10 cellular contexts compared by ENCODE assay signal in genomic region chr5:64207978-64208377, GRCh38. TPM values are rescaled to one million over a fixed set of nuclear protein-coding genes. Genes with fewer than 3 reads are reported as not detected.
DNase-seq lines count a peak whose midpoint lies in the region; ATAC-seq, FAIRE-seq and TF ChIP-seq lines count a peak whose summit lies in the region.
"Had no signal": no experiment of that assay in that cellular context is flagged by ENCODE, and none has a peak within 500 bp of the region (broad histone marks: within the 10 kb centered on the region; RNA-seq: fewer than 3 reads in every experiment).

No MANE protein-coding gene starts in this region.

- no peaks in the 10 kb centered on the region for H4K20me1 ChIP-seq in GM12878 (ENCODE audit: control insufficient read depth, insufficient read depth)

- H3K4me2 ChIP-seq in GM12878 (ENCODE audit: control insufficient read depth, insufficient read depth) = no peak overlapping the region

- in situ Hi-C loops in GM12878 (cut with MboI) = loop anchor here (5.0 kb wide), 1 partner anchor 56 kb away; no protein-coding TSS in a partner anchor
- in situ Hi-C loops in G401 (cut with HindIII; ENCODE audit: low sequenced_read_pairs) = no loop called here

- H3K4me1 ChIP-seq in GM12878 (ENCODE audit: control insufficient read depth, insufficient read depth, low read length) (no peaks in the 10 kb centered on the region), lower lobe of right lung (no peaks in the 10 kb centered on the region)

- DNase-seq in D721Med (ENCODE audit: insufficient read length, low spot score) (no peak), LHCN-M2 (ENCODE audit: low read depth) (peak; percentile 43), GM12878 (ENCODE audit: low read depth, low spot score) (no peak), lower lobe of right lung (no peak), coronary artery (ENCODE audit: low spot score) (no peak), G401 (ENCODE audit: low spot score) (no peak), NCI-H128 (lab: John Stamatoyannopoulos, UW; ENCODE audit: unreplicated experiment) (no peak)
- DNase-seq: activated naive CD4-positive, alpha-beta T cell treated with anti-CD3 and anti-CD28 coated beads, Interleukin-2, amount 50 U/mL, for 16 hours had no signal

- no peak for TF ChIP-seq EP300 in GM12878 (IDR thresholded peaks at IDR 0.05; ENCODE audit: borderline replicate concordance in 1 of 2, control insufficient read depth in 1 of 2, low read depth in 2 of 2, low read length in 2 of 2)

- intact Hi-C loops in GM12878 (cut with micrococcal nuclease; ENCODE audit: unreplicated experiment) = loop anchor here (1.0 to 5.0 kb wide), 3 partner anchors 60 to 806 kb away; no protein-coding TSS in a partner anchor
- intact Hi-C loops in lower lobe of right lung (cut with DNase I) = no loop called here

- H3K9me3 ChIP-seq in GM12878 (replicated peaks; ENCODE audit: control insufficient read depth, insufficient read depth, low read length) = no peaks in the 10 kb centered on the region
- H3K9me3 ChIP-seq in lower lobe of right lung = no peaks in the 10 kb centered on the region

- no peak for TF ChIP-seq RAD21 in GM12878 (IDR thresholded peaks at IDR 0.05; ENCODE audit: insufficient read depth, low read depth, low read length)

- POLR2A ChIA-PET in GM12878 (lab: Charles Lee) = interaction anchor here (1.1 to 1.9 kb wide), 2 partner anchors 41 to 60 kb away, joined by 3 to 5 read pairs; no protein-coding TSS in a partner anchor

- H2AFZ ChIP-seq in GM12878 (ENCODE audit: control insufficient read depth, low read depth, low read length) = no peak overlapping the region

- ATAC-seq in GM12878 (no peak), lower lobe of right lung (no peak), GM21786 (IDR thresholded peaks at IDR 0.05; ENCODE audit: unreplicated experiment) (no peak)

- H3K36me3 ChIP-seq in GM12878 (ENCODE audit: control insufficient read depth in 2 of 2, insufficient read depth in 2 of 2, low read length in 1 of 2) (no peaks in the 10 kb centered on the region), lower lobe of right lung (no peaks in the 10 kb centered on the region)

- FAIRE-seq in D721Med (lab: Jason Lieb, UNC) (peak; percentile 6), GM12878 (lab: Jason Lieb, UNC) (no peak)
- FAIRE-seq: H1 had no signal

- TF ChIP-seq POLR2A in GM12878 (IDR thresholded peaks at IDR 0.05; ENCODE audit: low read depth, low read length) = no peak

- no peaks in the 10 kb centered on the region for H3K79me2 ChIP-seq in GM12878 (ENCODE audit: control insufficient read depth, insufficient read depth, low read length)

- no TSS peak for BruUV-seq in GM12878 (replicated peaks; lab: Mats Ljungman, UMichigan)

- peak; percentile 48 for TF ChIP-seq CTCF in D721Med (IDR thresholded peaks at IDR 0.05; ENCODE audit: insufficient read depth, missing control alignments)
- TF ChIP-seq CTCF in GM12878 (IDR thresholded peaks at IDR 0.05 in 2 of 3, conservative IDR thresholded peaks at IDR 0.05 in 1 of 3; ENCODE audit: control insufficient read depth in 2 of 3, extremely low read depth in 1 of 3, insufficient read depth in 1 of 3, low read depth in 3 of 3, low read length in 3 of 3) = no peak; a peak in 1 of 6 replicates
- TF ChIP-seq CTCF in lower lobe of right lung (IDR thresholded peaks at IDR 0.05) = peak; percentile 9
- no peak for TF ChIP-seq CTCF in coronary artery (IDR thresholded peaks at IDR 0.05)

- RAD21 ChIA-PET in GM12878 (lab: Charles Lee; ENCODE audit: unreplicated experiment) = interaction anchor here (0.6 to 5.1 kb wide), 9 partner anchors 10 to 60 kb away, joined by 3 to 99 read pairs (median 4); no protein-coding TSS in a partner anchor

- CTCF ChIA-PET in GM12878 (lab: Yijun Ruan, JAX) = interaction anchor here (1.0 to 6.1 kb wide), 5 partner anchors 10 to 404 kb away, joined by 4 to 120 read pairs (median 4); no protein-coding TSS in a partner anchor

- no peak overlapping the region for H3K27ac ChIP-seq in GM12878 (ENCODE audit: control insufficient read depth, insufficient read depth)
- no peak overlapping the region for H3K27ac ChIP-seq in lower lobe of right lung
- H3K27ac ChIP-seq in coronary artery = no peak overlapping the region

- 0% methylated on average over 1 of the region's 1 CpG for WGBS in GM12878 (ENCODE audit: insufficient coverage, insufficient replicate concordance, low lambda C conversion rate, missing lambda C conversion rate)

- SMC1A ChIA-PET in GM12878 (lab: Charles Lee; ENCODE audit: uncharacterized antibody, unreplicated experiment) = interaction anchor here (0.6 to 6.2 kb wide), 9 partner anchors 12 to 404 kb away, joined by 3 to 115 read pairs (median 5); no protein-coding TSS in a partner anchor

- H3K9ac ChIP-seq in GM12878 (ENCODE audit: control insufficient read depth, insufficient read depth, low read length) = no peak overlapping the region

- H3K4me3 ChIP-seq in GM12878 (no peak overlapping the region), lower lobe of right lung (no peak overlapping the region), coronary artery (no peak overlapping the region)

- no peaks in the 10 kb centered on the region for H3K27me3 ChIP-seq in GM12878 (replicated peaks in 1 of 2; ENCODE audit: control insufficient read depth in 2 of 2, insufficient read depth in 2 of 2, low read length in 1 of 2)
- no peaks in the 10 kb centered on the region for H3K27me3 ChIP-seq in lower lobe of right lung (ENCODE audit: low read depth)

TF ChIP-seq in GM12878, 131 proteins besides CTCF, POLR2A, EP300 and RAD21:
- TF ChIP-seq SMC3 (IDR thresholded peaks at IDR 0.05; ENCODE audit: borderline replicate concordance, low read length) = peak; percentile 37; the same call in 1 of the 2 replicates
- no peak for TF ChIP-seq TCF7 (IDR thresholded peaks at IDR 0.05; ENCODE audit: borderline replicate concordance)

RNA-seq across cellular contexts. Expression of gene RNF180, which starts 42.3 kb away (rescaled TPM):
- total RNA-seq in LHCN-M2 (2014; rRNA removed) = 1.9 and 3.1 TPM in 2 replicates
- polyA plus RNA-seq in LHCN-M2 (2012) = 0.44 TPM
- 69.8 and 71.3 TPM in 2 replicates for total RNA-seq in GM12878 (2013; cell fraction: nucleolus; rRNA removed)
- 0.87 and 1.2 TPM in 2 replicates for total RNA-seq in GM12878 (2014; rRNA removed)
- 1.1 and 1.5 TPM in 2 replicates for total RNA-seq in GM12878 (2014; rRNA removed; fragmentation: Illumina TruSeq; extraction: Trizol)
- total RNA-seq in GM12878 (2021) = 0.69 and 0.90 TPM in 2 replicates
- not detected for polyA plus RNA-seq in GM12878 (2011; ENCODE audit: low read depth)
- 0.75 and 0.88 TPM in 2 replicates for polyA plus RNA-seq in GM12878 (2011; rRNA removed)
- 0.25 and 0.39 TPM in 2 replicates for polyA plus RNA-seq in GM12878 (2011; cell fraction: cytosol; rRNA removed)
- polyA plus RNA-seq in GM12878 (2011; cell fraction: nucleus; rRNA removed) = 0.51 and 0.75 TPM in 2 replicates
- 0.06 TPM in 1 of 2 replicates, not detected in the other for polyA plus RNA-seq in GM12878 (2012)
- 0.87 and 0.94 TPM in 2 replicates for polyA plus RNA-seq in GM12878 (2014; fragmentation: Illumina TruSeq; extraction: Trizol)
- under 1 TPM; 0.16 to 0.20 TPM for polyA plus RNA-seq in GM12878 (2014; fragmentation: Nextera tagmentation; extraction: Ambion mirVana)
- 0.15 and 0.72 TPM in 2 replicates for polyA plus RNA-seq in GM12878 (2014; rRNA removed)
- under 1 TPM; 0.24 to 0.48 TPM for polyA plus RNA-seq in GM12878 (2016; fragmentation: Nextera tagmentation; extraction: Ambion mirVana)
- 1.0 and 1.4 TPM in 2 replicates for polyA minus RNA-seq in GM12878 (2011; rRNA and poly(A)+ RNA removed)
- polyA minus RNA-seq in GM12878 (2011; cell fraction: cytosol; rRNA and poly(A)+ RNA removed) = 0.27 and 0.83 TPM in 2 replicates
- 1.8 and 2.4 TPM in 2 replicates for polyA minus RNA-seq in GM12878 (2011; cell fraction: nucleus; rRNA and poly(A)+ RNA removed)
- total RNA-seq in lower lobe of right lung = 12.2 TPM
- not detected in 2 replicates for total RNA-seq in G401 (2014; rRNA removed; shearing (Covaris generic))

Comparison
In these comparisons a context has a peak if more than half of its experiments do, and no peak if none do; other contexts are left out.
1. CTCF ChIP-seq: peak in D721Med (single experiment) and lower lobe of right lung (single experiment); none in GM12878 (0 of 3) and coronary artery (single experiment).